In the genomic region with DNA sequence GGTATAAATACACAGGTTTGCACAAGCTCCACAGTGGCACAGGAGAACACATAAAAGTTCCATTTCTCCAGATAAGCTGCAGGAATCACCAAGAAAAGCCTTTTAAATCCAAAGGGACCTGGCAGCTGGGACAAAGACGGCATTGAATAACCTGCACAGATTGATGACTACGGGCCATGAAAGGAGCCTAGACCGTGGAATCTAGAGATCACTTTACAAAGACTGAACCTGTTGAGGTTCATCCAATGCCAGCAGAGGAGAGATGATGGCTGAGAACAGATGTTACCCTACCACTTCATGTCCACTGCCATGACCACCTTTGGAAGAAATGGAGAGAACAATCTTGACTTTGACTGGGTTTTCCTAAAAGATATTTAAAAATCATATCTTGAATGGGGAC, we compare ENCODE assay signal across 24 cellular contexts.
"Had no signal": no experiment of that assay in that cellular context is flagged by ENCODE, and none has a peak within 500 bp of the region (broad histone marks: within the 10 kb centered on the region; RNA-seq: fewer than 3 reads in every experiment).

No MANE protein-coding gene starts in this region.

- H3K9me3 ChIP-seq: spleen, uterus had no signal

- H3K4me3 Mint-ChIP-seq: activated CD4-positive, alpha-beta memory T cell treated with anti-CD3 and anti-CD28 coated beads for 36 hours; neural progenitor cell had no signal

- H3K27me3 Mint-ChIP-seq: activated CD4-positive, alpha-beta memory T cell treated with anti-CD3 and anti-CD28 coated beads for 36 hours; type B pancreatic cell had no signal

- H3K4me1 ChIP-seq: neural progenitor cell, uterus had no signal

- H3K4me3 ChIP-seq: coronary artery, dorsolateral prefrontal cortex, hepatocyte, neural progenitor cell, spleen, uterus had no signal

- H3K4me1 Mint-ChIP-seq: neural progenitor cell had no signal

- DNase-seq: activated CD4-positive, alpha-beta memory T cell treated with anti-CD3 and anti-CD28 coated beads for 36 hours; activated CD4-positive, alpha-beta T cell treated with anti-CD3 and anti-CD28 coated beads for 4 hours; activated CD8-positive, alpha-beta memory T cell treated with anti-CD3 and anti-CD28 coated beads, Interleukin-2, amount 50 U/mL, for 4 hours; activated gamma-delta T cell treated with Interleukin-2 at 50 U/mL for 16 hours; activated T-cell treated with anti-CD3 and anti-CD28 coated beads, Interleukin-2, amount 50 U/mL, for 1 hour; amniotic stem cell; brain microvascular endothelial cell; dorsolateral prefrontal cortex; effector memory CD4-positive, alpha-beta T cell; glutamatergic neuron; kidney; left colon; mammary epithelial cell; occipital lobe; right cardiac atrium; spleen; stimulated activated CD4-positive, alpha-beta T cell treated with anti-CD3 and anti-CD28 coated beads, Interleukin-2, amount 100 ng/mL, for 48 hours; uterus had no signal

- H3K27ac Mint-ChIP-seq: activated CD4-positive, alpha-beta memory T cell treated with anti-CD3 and anti-CD28 coated beads for 36 hours; activated naive CD4-positive, alpha-beta T cell treated with anti-CD3 and anti-CD28 coated beads, Interleukin-2, amount 50 U/mL, for 72 hours; neural progenitor cell; stimulated activated naive CD8-positive, alpha-beta T cell treated with anti-CD3 and anti-CD28 coated beads, Interleukin-15, Interleukin-2, amounts not matched to agents 100 ng/mL and 50 ng/mL, for 24 hours; type B pancreatic cell had no signal

- H3K36me3 Mint-ChIP-seq: activated CD4-positive, alpha-beta memory T cell treated with anti-CD3 and anti-CD28 coated beads for 36 hours; neural progenitor cell; type B pancreatic cell had no signal

- H3K27ac ChIP-seq: brain microvascular endothelial cell, coronary artery, hepatocyte, neural progenitor cell, spleen, uterus had no signal

- H3K27me3 ChIP-seq: brain microvascular endothelial cell, hepatocyte, neural progenitor cell, uterus had no signal

- H3K36me3 ChIP-seq: brain microvascular endothelial cell, neural progenitor cell, spleen, uterus had no signal

- H3K9me3 Mint-ChIP-seq: activated CD4-positive, alpha-beta memory T cell treated with anti-CD3 and anti-CD28 coated beads for 36 hours; stimulated activated naive CD8-positive, alpha-beta T cell treated with anti-CD3 and anti-CD28 coated beads, Interleukin-15, Interleukin-2, amounts not matched to agents 100 ng/mL and 50 ng/mL, for 24 hours; type B pancreatic cell had no signal

- ATAC-seq: activated naive CD4-positive, alpha-beta T cell treated with anti-CD3 and anti-CD28 coated beads, Interleukin-2, amount 50 U/mL, for 72 hours; left colon; right cardiac atrium had no signal
